24 cellular contexts compared by ENCODE assay signal in genomic region chr5:158711927-158712529, GRCh38.
DNase-seq lines count a peak whose midpoint lies in the region; TF ChIP-seq lines count a peak whose summit lies in the region.
"Had no signal": no experiment of that assay in that cellular context is flagged by ENCODE, and none has a peak within 500 bp of the region (broad histone marks: within the 10 kb centered on the region; RNA-seq: fewer than 3 reads in every experiment).

No MANE protein-coding gene starts in this region.

- TF ChIP-seq CTCF in glutamatergic neuron (IDR thresholded peaks at IDR 0.05; ENCODE audit: partially characterized antibody, unreplicated experiment) = no peak

- H3K14ac ChIP-seq in neuronal stem cell (ENCODE audit: low read length) = no peak overlapping the region

- WGBS in neuronal stem cell (ENCODE audit: extremely low coverage in 2 of 2, insufficient read length in 2 of 2, insufficient replicate concordance in 1 of 2), 2 donors = no CpG with 5 or more reads among the region's 26 CpGs

- 0 out of 2 replicates have a peak overlapping the region, but pooled peaks have one; percentile 3 for H3K4me3 ChIP-seq in BLaER1
- no peak overlapping the region for H3K4me3 ChIP-seq in neuronal stem cell (ENCODE audit: low read length in 2 of 2)
- H3K4me3 ChIP-seq: A549 had no signal

- no peak overlapping the region for H3K27ac ChIP-seq in BLaER1
- H3K27ac ChIP-seq in neuronal stem cell (replicated peaks; ENCODE audit: low read length) = no peak overlapping the region
- H3K27ac ChIP-seq: A549 had no signal

- H2AK5ac ChIP-seq in neuronal stem cell (ENCODE audit: low read depth, low read length) = no peak overlapping the region

- DNase-seq in glutamatergic neuron (no peak), neuronal stem cell (ENCODE audit: low spot score) (no peak), superior temporal gyrus (ENCODE audit: extremely low spot score) (no peak), GDM1 (lab: John Stamatoyannopoulos, UW) (no peak), A172 (ENCODE audit: low spot score) (no peak)
- DNase-seq in activated T-cell treated with anti-CD3 and anti-CD28 coated beads, Interleukin-2, amount 50 U/mL, for 48 hours = no peak
- DNase-seq: 8988T; AML-193; CD4-positive, CD25-positive, alpha-beta regulatory T cell; CD8-positive, alpha-beta memory T cell; COR-L47; DMS 273 treated with DMSO at 0.1 percent for 48 hours; DMS153; DMS53; DMS79; DND-41; EL; GF-D8 had no signal

- H2BK5ac ChIP-seq in neuronal stem cell (ENCODE audit: low read length) = no peak overlapping the region

- no peak overlapping the region for H2AFZ ChIP-seq in neuronal stem cell (ENCODE audit: low read length)

- peaks cover 62% of the 10 kb centered on the region for H3K4me1 ChIP-seq in BLaER1
- H3K4me1 ChIP-seq in neuronal stem cell (ENCODE audit: control insufficient read depth in 2 of 2, insufficient read depth in 1 of 2, low read depth in 1 of 2, low read length in 2 of 2) = peaks cover 0 to 2% of the 10 kb centered on the region in 2 donors

- H3K23ac ChIP-seq in neuronal stem cell (ENCODE audit: low read depth, low read length, poor library complexity) = no peak overlapping the region

- H3K18ac ChIP-seq in neuronal stem cell (ENCODE audit: low read length) = peak overlapping the region; percentile 32

- 0 out of 2 replicates have a peak, but pooled peaks cover 8% of the 10 kb centered on the region for H4K20me1 ChIP-seq in BLaER1

- H3K9me3 Mint-ChIP-seq in IgD-negative memory B cell (peaks cover 2 to 18% (median 8%) of the 10 kb centered on the region in 3 donors), glutamatergic neuron (ENCODE audit: unreplicated experiment) (peaks cover 38% of the 10 kb centered on the region)

- H3K27me3 ChIP-seq in BLaER1 = no peaks in the 10 kb centered on the region
- no peaks in the 10 kb centered on the region for H3K27me3 ChIP-seq in neuronal stem cell (ENCODE audit: control insufficient read depth in 3 of 3, insufficient read depth in 3 of 3, low read depth in 1 of 3, low read length in 3 of 3)

- peaks cover 13 to 21% (median 18%) of the 10 kb centered on the region in 3 donors for H3K4me1 Mint-ChIP-seq in IgD-negative memory B cell
- peaks cover 21% of the 10 kb centered on the region for H3K4me1 Mint-ChIP-seq in glutamatergic neuron (ENCODE audit: low read depth, unreplicated experiment)
- H3K4me1 Mint-ChIP-seq: CD14-positive monocyte; CD4-positive, alpha-beta memory T cell; CD4-positive, CD25-positive, alpha-beta regulatory T cell; CD8-positive, alpha-beta memory T cell had no signal

- H2BK12ac ChIP-seq in neuronal stem cell (ENCODE audit: low read length) = no peak overlapping the region

- peaks cover 27% of the 10 kb centered on the region for H3K36me3 Mint-ChIP-seq in IgD-negative memory B cell
- H3K36me3 Mint-ChIP-seq in glutamatergic neuron (ENCODE audit: unreplicated experiment) = peaks cover 50% of the 10 kb centered on the region
- H3K36me3 Mint-ChIP-seq: CD4-positive, CD25-positive, alpha-beta regulatory T cell had no signal

- no peaks in the 10 kb centered on the region for H3K79me1 ChIP-seq in neuronal stem cell (ENCODE audit: low read depth, low read length)

- H3K9ac ChIP-seq in BLaER1 (no peak overlapping the region), neuronal stem cell (ENCODE audit: low read depth, low read length, poor library complexity) (no peak overlapping the region)

- H3K4me3 Mint-ChIP-seq in IgD-negative memory B cell (peak overlapping the region in 1 of 4 donors; percentile 42), glutamatergic neuron (ENCODE audit: unreplicated experiment) (no peak overlapping the region)
- H3K4me3 Mint-ChIP-seq: B cell; CD14-positive monocyte; CD4-positive, alpha-beta memory T cell; CD4-positive, CD25-positive, alpha-beta regulatory T cell; CD8-positive, alpha-beta memory T cell had no signal

- H4K91ac ChIP-seq in neuronal stem cell (ENCODE audit: low read depth, low read length, poor library complexity) = peak overlapping the region; percentile 61

- no peak overlapping the region for H3K4ac ChIP-seq in neuronal stem cell (ENCODE audit: low read length)

- H4K8ac ChIP-seq in neuronal stem cell (ENCODE audit: low read depth, low read length) = no peak overlapping the region

- no peak overlapping the region for H2BK120ac ChIP-seq in neuronal stem cell (ENCODE audit: low read depth, low read length)

- H3K27me3 Mint-ChIP-seq in IgD-negative memory B cell (no peaks in the 10 kb centered on the region), glutamatergic neuron (ENCODE audit: unreplicated experiment) (peaks cover 22% of the 10 kb centered on the region)
- H3K27me3 Mint-ChIP-seq: B cell; CD4-positive, CD25-positive, alpha-beta regulatory T cell had no signal

- H3K9me3 ChIP-seq in BLaER1 (peaks cover 67% of the 10 kb centered on the region), neuronal stem cell (replicated peaks in 1 of 2; ENCODE audit: control insufficient read depth in 2 of 2, insufficient read depth in 1 of 2, low read depth in 1 of 2, low read length in 2 of 2) (peaks cover 11 to 26% of the 10 kb centered on the region in 2 donors)

- H2BK15ac ChIP-seq in neuronal stem cell (ENCODE audit: low read length) = no peak overlapping the region

- H3K27ac Mint-ChIP-seq in IgD-negative memory B cell (peak overlapping the region in 2 of 3 donors; percentile 29 to 73), glutamatergic neuron (ENCODE audit: unreplicated experiment) (peak overlapping the region; percentile 79)
- H3K27ac Mint-ChIP-seq: B cell; CD14-positive monocyte; CD4-positive, alpha-beta memory T cell; CD4-positive, CD25-positive, alpha-beta regulatory T cell; CD8-positive, alpha-beta memory T cell had no signal

- peaks cover 99% of the 10 kb centered on the region for H3K36me3 ChIP-seq in BLaER1
- H3K36me3 ChIP-seq in neuronal stem cell (replicated peaks in 1 of 2; ENCODE audit: control insufficient read depth in 2 of 2, insufficient read depth in 2 of 2, low read length in 2 of 2) = peaks cover 0 to 44% of the 10 kb centered on the region in 2 donors

- H3K4me2 ChIP-seq in BLaER1 = no peak overlapping the region
- H3K4me2 ChIP-seq in neuronal stem cell (ENCODE audit: insufficient read depth, low read length, poor library complexity, severe bottlenecking) = no peak overlapping the region
- H3K4me2 ChIP-seq: A549 had no signal
